14 cellular contexts compared by ENCODE assay signal in the genomic region with DNA sequence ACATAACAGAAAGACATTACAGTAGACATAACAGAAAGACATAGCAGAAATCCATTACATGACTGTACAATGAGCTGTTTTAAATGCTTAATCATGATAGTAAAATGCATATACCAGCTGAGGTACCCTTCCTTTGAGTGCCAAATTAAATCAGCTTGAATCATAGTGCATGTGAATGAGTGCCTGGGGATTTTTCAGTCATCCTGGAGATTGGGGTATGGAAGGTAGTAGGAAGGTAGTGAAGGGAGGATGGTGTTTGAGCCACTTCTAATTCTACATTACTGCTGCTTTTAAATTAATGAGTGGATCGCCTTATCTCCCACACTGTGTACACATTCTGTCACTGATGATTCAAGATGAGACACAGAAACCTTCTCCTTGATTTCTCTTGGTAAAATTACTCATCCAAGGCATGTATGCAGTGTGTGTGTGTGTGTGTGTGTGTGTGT.
A peak's percentile ranks its signal among the peaks of the same experiment; 100 is the strongest.
DNase-seq lines count a peak whose midpoint lies in the region; ATAC-seq and TF ChIP-seq lines count a peak whose summit lies in the region.
"Had no signal": no experiment of that assay in that cellular context is flagged by ENCODE, and none has a peak within 500 bp of the region (broad histone marks: within the 10 kb centered on the region; RNA-seq: fewer than 3 reads in every experiment).

No MANE protein-coding gene starts in this region.

- 0 out of 2 replicates have a peak overlapping the region, but pooled peaks have one; percentile 14 for H3K56ac ChIP-seq in IMR-90 (ENCODE audit: extremely low read depth, insufficient read depth, low read length)

- peak overlapping the region; percentile 93; the same call in 1 of the 2 replicates for H3K18ac ChIP-seq in IMR-90 (ENCODE audit: low read depth, low read length)

- BruUV-seq in IMR-90 (replicated peaks; lab: Mats Ljungman, UMichigan), result no TSS peak

- H4K91ac ChIP-seq in IMR-90 (ENCODE audit: insufficient read depth, low read depth, low read length), result no peak overlapping the region

- no peak overlapping the region for H3K14ac ChIP-seq in IMR-90 (replicated peaks; ENCODE audit: low read depth, low read length)

- peak overlapping the region; percentile 92 for H2BK5ac ChIP-seq in IMR-90 (ENCODE audit: low read depth, low read length, poor library complexity, severe bottlenecking)

- peak overlapping the region; percentile 6; the same call in 1 of the 2 replicates for H2BK20ac ChIP-seq in IMR-90 (ENCODE audit: low read depth, low read length)

- TF ChIP-seq POLR2A in IMR-90 (IDR thresholded peaks at IDR 0.05; ENCODE audit: low read depth, low read length), result no peak

- TF ChIP-seq RAD21 in IMR-90 (IDR thresholded peaks at IDR 0.05; ENCODE audit: low read length), result no peak

- H3K4ac ChIP-seq in IMR-90 (ENCODE audit: low read depth, low read length), result no peak overlapping the region; the same call in 1 of the 2 replicates

- no CpG with 5 or more reads among the region's 1 CpG for WGBS in IMR-90 (ENCODE audit: extremely low coverage in 2 of 2, insufficient read length in 1 of 2), 2 experiments

- TF ChIP-seq CTCF in IMR-90 (conservative IDR thresholded peaks at IDR 0.05; ENCODE audit: low read depth, low read length) (no peak), brain microvascular endothelial cell (IDR thresholded peaks at IDR 0.05; ENCODE audit: low read depth, low read length, missing control alignments) (no peak)

- H3K79me1 ChIP-seq in IMR-90 (ENCODE audit: low read depth in 1 of 2, low read length in 2 of 2), result no peaks in the 10 kb centered on the region

- CTCF ChIA-PET in IMR-90 (lab: Yijun Ruan, JAX), result no interaction called here

- H3K27ac ChIP-seq in IMR-90 (ENCODE audit: insufficient read depth, low read length) (no peak overlapping the region), brain microvascular endothelial cell (peak overlapping the region; percentile 39)

- in situ Hi-C loops in Caki2 (cut with HindIII; ENCODE audit: low pct_unique_long_range_greater_than_20kb, low sequenced_read_pairs) (no loop called here), IMR-90 (cut with MboI; ENCODE audit: low sequenced_read_pairs) (no loop called here), brain microvascular endothelial cell (cut with HindIII; ENCODE audit: low pct_ligation_motif_present, low sequenced_read_pairs) (no loop called here)

- DNase-seq in Caki2 (ENCODE audit: low read depth), result peak; percentile 61
- peak; percentile 90 for DNase-seq in IMR-90
- peak; percentile 62 for DNase-seq in brain microvascular endothelial cell
- peak; percentile 86 for DNase-seq in kidney tubule cell (ENCODE audit: low spot score)
- DNase-seq in NK-92 treated with Interleukin-12 subunit alpha and Interleukin-12 subunit beta, amount 100 ng/mL, for 24 hours (lab: John Stamatoyannopoulos, UW), result no peak
- DNase-seq in stimulated activated CD4-positive, alpha-beta T cell treated with anti-CD3 and anti-CD28 coated beads, Interleukin-4, amount 100 ng/mL, for 1 hour, result no peak
- DNase-seq: activated CD4-positive, alpha-beta T cell treated with anti-CD3 and anti-CD28 coated beads, Interleukin-2, amount 10 ng/mL, durations not matched to agents 7 days and 5 days; activated T-cell treated with anti-CD3 and anti-CD28 coated beads, Interleukin-2, amount 50 U/mL, for 72 hours; anterior cingulate cortex; hypothalamus; T-helper 1 cell had no signal

- H3K4me2 ChIP-seq in IMR-90 (ENCODE audit: low read depth, low read length), result peak overlapping the region; percentile 67; the same call in 1 of the 2 replicates

- H4K5ac ChIP-seq in IMR-90 (ENCODE audit: low read depth, low read length), result peak overlapping the region; percentile 2; the same call in 1 of the 2 replicates

- H3K27me3 ChIP-seq in IMR-90 (ENCODE audit: control insufficient read depth, insufficient read depth, low read length) (no peaks in the 10 kb centered on the region), brain microvascular endothelial cell (replicated peaks) (no peaks in the 10 kb centered on the region)

- H3K9ac ChIP-seq in IMR-90 (ENCODE audit: low read depth, low read length), result no peak overlapping the region

- H2AK9ac ChIP-seq in IMR-90 (replicated peaks; ENCODE audit: low read depth, low read length, poor library complexity), result no peak overlapping the region

- H3K9me3 ChIP-seq in IMR-90 (ENCODE audit: control insufficient read depth, insufficient read depth, low read length), result no peaks in the 10 kb centered on the region

- no peaks in the 10 kb centered on the region for H4K20me1 ChIP-seq in IMR-90 (ENCODE audit: insufficient read depth, low read length)

- peak overlapping the region; percentile 24 for H2AFZ ChIP-seq in IMR-90 (replicated peaks; ENCODE audit: low read length, poor library complexity)

- no peak overlapping the region for H2AK5ac ChIP-seq in IMR-90 (ENCODE audit: low read depth, low read length)

- no peak overlapping the region for H3K23ac ChIP-seq in IMR-90 (ENCODE audit: low read depth, low read length)

- H2BK15ac ChIP-seq in IMR-90 (ENCODE audit: low read depth, low read length), result no peak overlapping the region

- no peak overlapping the region for H3K4me3 ChIP-seq in IMR-90 (ENCODE audit: insufficient read depth, low read depth, low read length)
- no peak overlapping the region for H3K4me3 ChIP-seq in brain microvascular endothelial cell (ENCODE audit: low read depth, low read length)
- H3K4me3 ChIP-seq: lung had no signal

- peak; percentile 83 for ATAC-seq in IMR-90 (ENCODE audit: low read depth)
- ATAC-seq in HG02938 (IDR thresholded peaks at IDR 0.05; ENCODE audit: unreplicated experiment), result no peak
- ATAC-seq in HG03460 (IDR thresholded peaks at IDR 0.05; ENCODE audit: unreplicated experiment), result no peak
- ATAC-seq: activated T-cell treated with anti-CD3 and anti-CD28 coated beads, Interleukin-2, amount 50 U/mL, for 72 hours had no signal

- dilution Hi-C loops in IMR-90 (cut with HindIII; ENCODE audit: low sequenced_read_pairs, unreplicated experiment), result no loop called here

- H2BK120ac ChIP-seq in IMR-90 (ENCODE audit: low read depth, low read length), result peak overlapping the region; percentile 35; the same call in 1 of the 2 replicates

- H3K9me1 ChIP-seq in IMR-90 (ENCODE audit: insufficient read depth, low read length), result no peaks in the 10 kb centered on the region; the same call in 1 of the 2 replicates

- POLR2A ChIA-PET in IMR-90 (lab: Charles Lee; ENCODE audit: unreplicated experiment), result no interaction called here

- H3K4me1 ChIP-seq in IMR-90 (ENCODE audit: control insufficient read depth, insufficient read depth, low read length), result no peaks in the 10 kb centered on the region; the same call in none of the 2 replicates

- intact Hi-C loops in IMR-90 (cut with micrococcal nuclease), result no loop called here

- H4K8ac ChIP-seq in IMR-90 (ENCODE audit: low read depth in 2 of 2, low read length in 2 of 2), result no peak overlapping the region

- H3K36me3 ChIP-seq in IMR-90 (ENCODE audit: control insufficient read depth, insufficient read depth, low read length) (no peaks in the 10 kb centered on the region), brain microvascular endothelial cell (replicated peaks) (no peaks in the 10 kb centered on the region)

TF ChIP-seq in IMR-90, 13 proteins besides CTCF, POLR2A, EP300 and RAD21:
- TF ChIP-seq MAZ (IDR thresholded peaks at IDR 0.05; ENCODE audit: borderline replicate concordance, low read depth, low read length) (no peak), FOS (IDR thresholded peaks at IDR 0.05; ENCODE audit: low read depth, low read length) (peak; percentile 76), RFX5 (IDR thresholded peaks at IDR 0.05; ENCODE audit: low read depth, low read length) (no peak), MXI1 (IDR thresholded peaks at IDR 0.05; ENCODE audit: borderline replicate concordance, low read depth, low read length) (no peak), BHLHE40 (IDR thresholded peaks at IDR 0.05; ENCODE audit: low read depth, low read length) (0 out of 2 replicates have a peak, but pooled peaks have one; percentile 50), MAFK (IDR thresholded peaks at IDR 0.05; ENCODE audit: low read depth, low read length) (0 out of 2 replicates have a peak, but pooled peaks have one; percentile 10), RCOR1 (IDR thresholded peaks at IDR 0.05; ENCODE audit: insufficient replicate concordance, low read length) (no peak), CEBPB (IDR thresholded peaks at IDR 0.05; ENCODE audit: low read depth, low read length) (peak; percentile 40; the same call in 1 of the 2 replicates)

Comparison
In these comparisons a context has a peak if more than half of its experiments do, and no peak if none do; other contexts are left out.
1. DNase-seq: peak in Caki2 (single experiment), IMR-90 (single experiment), brain microvascular endothelial cell (single experiment) and kidney tubule cell (single experiment); none in NK-92 treated with Interleukin-12 subunit alpha and Interleukin-12 subunit beta, amount 100 ng/mL, for 24 hours (single experiment) and stimulated activated CD4-positive, alpha-beta T cell treated with anti-CD3 and anti-CD28 coated beads, Interleukin-4, amount 100 ng/mL, for 1 hour (single experiment).